ENCODE assay signal across 9 cellular contexts in genomic region chr10:103450201-103450695, GRCh38. TPM values are rescaled to one million over a fixed set of nuclear protein-coding genes. Genes with fewer than 3 reads are reported as not detected.
A peak's percentile ranks its signal among the peaks of the same experiment; 100 is the strongest.
DNase-seq lines count a peak whose midpoint lies in the region; ATAC-seq, FAIRE-seq and TF ChIP-seq lines count a peak whose summit lies in the region.
"Had no signal": no experiment of that assay in that cellular context is flagged by ENCODE, and none has a peak within 500 bp of the region (broad histone marks: within the 10 kb centered on the region; RNA-seq: fewer than 3 reads in every experiment).

No MANE protein-coding gene starts in this region.

- H3K36me3 Mint-ChIP-seq in stimulated activated naive CD8-positive, alpha-beta T cell treated with anti-CD3 and anti-CD28 coated beads, Interleukin-15, Interleukin-2, amounts not matched to agents 100 ng/mL and 50 ng/mL, for 24 hours (ENCODE audit: low read depth), result peaks cover 37% of the 10 kb centered on the region
- H3K36me3 Mint-ChIP-seq in astrocyte (ENCODE audit: low read depth, unreplicated experiment), result peaks cover 31% of the 10 kb centered on the region
- peaks cover 23% of the 10 kb centered on the region for H3K36me3 Mint-ChIP-seq in nephron (ENCODE audit: low read depth)

- no peaks in the 10 kb centered on the region for H3K79me2 ChIP-seq in astrocyte (ENCODE audit: insufficient read depth, low read length)

- no peak for ATAC-seq in stimulated activated naive CD8-positive, alpha-beta T cell treated with anti-CD3 and anti-CD28 coated beads, Interleukin-15, Interleukin-2, amounts not matched to agents 100 U/mL and 50 U/mL, for 24 hours
- ATAC-seq in aorta (ENCODE audit: low FRiP score) (no peak), GM19455 (IDR thresholded peaks at IDR 0.05; ENCODE audit: unreplicated experiment) (no peak)

- no peaks in the 10 kb centered on the region for H3K9me3 Mint-ChIP-seq in stimulated activated naive CD8-positive, alpha-beta T cell treated with anti-CD3 and anti-CD28 coated beads, Interleukin-15, Interleukin-2, amounts not matched to agents 100 ng/mL and 50 ng/mL, for 24 hours
- H3K9me3 Mint-ChIP-seq in astrocyte (ENCODE audit: unreplicated experiment), result peaks cover 2% of the 10 kb centered on the region
- no peaks in the 10 kb centered on the region for H3K9me3 Mint-ChIP-seq in nephron

- TF ChIP-seq CTCF in astrocyte (IDR thresholded peaks at IDR 0.05; ENCODE audit: insufficient read depth, low read depth, low read length) (no peak), nephron (IDR thresholded peaks at IDR 0.05; ENCODE audit: unreplicated experiment in 3 of 3) (no peak)

- H3K36me3 ChIP-seq in astrocyte (ENCODE audit: insufficient read depth, low read length), result no peaks in the 10 kb centered on the region
- peaks cover 0 to 3% of the 10 kb centered on the region in 2 donors for H3K36me3 ChIP-seq in aorta (ENCODE audit: control insufficient read depth in 1 of 2, insufficient read depth in 2 of 2, low read length in 1 of 2)

- no peak overlapping the region for H2AFZ ChIP-seq in astrocyte (ENCODE audit: low read depth, low read length)

- peaks cover 31% of the 10 kb centered on the region for H3K4me1 ChIP-seq in astrocyte (ENCODE audit: insufficient read depth, low read length)
- H3K4me1 ChIP-seq in aorta (ENCODE audit: control insufficient read depth in 1 of 2, insufficient read depth in 2 of 2, low read length in 2 of 2), result peaks cover 2 to 5% of the 10 kb centered on the region in 2 donors

- H3K27me3 ChIP-seq in astrocyte (ENCODE audit: insufficient read depth, low read length) (no peaks in the 10 kb centered on the region), aorta (ENCODE audit: control insufficient read depth in 1 of 2, insufficient read depth in 2 of 2, low read length in 1 of 2) (no peaks in the 10 kb centered on the region)

- H3K9me3 ChIP-seq in astrocyte (ENCODE audit: insufficient read depth, low read depth, low read length) (no peaks in the 10 kb centered on the region), aorta (ENCODE audit: control insufficient read depth, low read length) (no peaks in the 10 kb centered on the region)

- no peaks in the 10 kb centered on the region for H3K27me3 Mint-ChIP-seq in stimulated activated naive CD8-positive, alpha-beta T cell treated with anti-CD3 and anti-CD28 coated beads, Interleukin-15, Interleukin-2, amounts not matched to agents 100 ng/mL and 50 ng/mL, for 24 hours
- H3K27me3 Mint-ChIP-seq in astrocyte (ENCODE audit: low read depth, unreplicated experiment) (peaks cover 3% of the 10 kb centered on the region), nephron (ENCODE audit: low read depth) (peaks cover 8% of the 10 kb centered on the region)

- H3K27ac ChIP-seq in astrocyte (ENCODE audit: low read depth, low read length), result no peak overlapping the region
- H3K27ac ChIP-seq in aorta (ENCODE audit: low read depth in 1 of 2, low read length in 2 of 2), result peak overlapping the region in 1 of 2 donors; percentile 70

- no peak overlapping the region for H3K9ac ChIP-seq in astrocyte (ENCODE audit: low read length)

- peak overlapping the region; percentile 81 for H3K4me3 Mint-ChIP-seq in stimulated activated naive CD8-positive, alpha-beta T cell treated with anti-CD3 and anti-CD28 coated beads, Interleukin-15, Interleukin-2, amounts not matched to agents 100 ng/mL and 50 ng/mL, for 24 hours
- H3K4me3 Mint-ChIP-seq in astrocyte (ENCODE audit: unreplicated experiment) (no peak overlapping the region), nephron (peak overlapping the region; percentile 6 to 87 (median 85))

- H3K4me2 ChIP-seq in astrocyte (ENCODE audit: low read length), result no peak overlapping the region

- no peak overlapping the region for H3K4me3 ChIP-seq in astrocyte (ENCODE audit: insufficient read depth, low read depth, low read length)
- H3K4me3 ChIP-seq in aorta (ENCODE audit: low read length in 2 of 2), result peak overlapping the region; percentile 83 to 86

- peaks cover 44% of the 10 kb centered on the region for H4K20me1 ChIP-seq in astrocyte (ENCODE audit: insufficient read depth, low read length)

- intact Hi-C loops in aorta (cut with DNase I), result no loop called here

- 61 to 68% methylated on average over 12 of the region's 12 CpGs for WGBS in aorta, 2 donors

- H3K27ac Mint-ChIP-seq in stimulated activated naive CD8-positive, alpha-beta T cell treated with anti-CD3 and anti-CD28 coated beads, Interleukin-15, Interleukin-2, amounts not matched to agents 100 ng/mL and 50 ng/mL, for 24 hours, result no peak overlapping the region
- peak overlapping the region; percentile 34 for H3K27ac Mint-ChIP-seq in astrocyte (ENCODE audit: unreplicated experiment)
- no peak overlapping the region for H3K27ac Mint-ChIP-seq in nephron

- peaks cover 36% of the 10 kb centered on the region for H3K4me1 Mint-ChIP-seq in stimulated activated naive CD8-positive, alpha-beta T cell treated with anti-CD3 and anti-CD28 coated beads, Interleukin-15, Interleukin-2, amounts not matched to agents 100 ng/mL and 50 ng/mL, for 24 hours (ENCODE audit: low read depth)
- H3K4me1 Mint-ChIP-seq in astrocyte (ENCODE audit: low read depth, unreplicated experiment) (peaks cover 16% of the 10 kb centered on the region), nephron (peaks cover 6% of the 10 kb centered on the region)

- no peak for DNase-seq in stimulated activated naive CD8-positive, alpha-beta T cell treated with anti-CD3 and anti-CD28 coated beads, Interleukin-15, Interleukin-2, amounts not matched to agents 100 U/mL and 50 U/mL, for 24 hours
- DNase-seq in astrocyte (ENCODE audit: low read depth) (no peak), aorta (no peak), GM19240 (ENCODE audit: insufficient read length, low spot score) (no peak)
- no peak for DNase-seq in activated effector memory CD4-positive, alpha-beta T cell treated with Interleukin-2 at 50 U/mL for 16 hours

- no peak for FAIRE-seq in astrocyte (lab: Jason Lieb, UNC)

RNA-seq across cellular contexts. Expression of gene CALHM2, which starts 1.9 kb away (rescaled TPM):
- total RNA-seq in astrocyte (1.2 and 1.4 TPM in 2 replicates), aorta (10 to 100 TPM; 52.8 to 81.9 TPM)
- polyA plus RNA-seq in aorta, result 10 to 100 TPM; 31.7 to 90.4 TPM
- polyA plus RNA-seq: neural cell had no signal

RNA-seq across cellular contexts. Expression of gene CALHM1, which starts 8.5 kb away (rescaled TPM):
- total RNA-seq in astrocyte (not detected in 2 replicates), aorta (not detected)
- polyA plus RNA-seq in aorta, result not detected
- polyA plus RNA-seq: neural cell had no signal

RNA-seq across cellular contexts. Expression of gene CALHM3, which starts 28.8 kb away (rescaled TPM):
- not detected in 2 replicates for total RNA-seq in astrocyte
- not detected for total RNA-seq in aorta
- not detected for polyA plus RNA-seq in aorta
- polyA plus RNA-seq: neural cell had no signal

RNA-seq across cellular contexts. Expression of gene NEURL1, which starts 43.3 kb away (rescaled TPM):
- 1.4 and 1.5 TPM in 2 replicates for total RNA-seq in astrocyte
- total RNA-seq in aorta, result under 1 TPM; 0.16 to 0.18 TPM
- polyA plus RNA-seq in aorta, result 1 to 10 TPM in 1 of 2 donors, under 1 TPM in 1; 0.51 to 2.8 TPM

RNA-seq across cellular contexts. Expression of gene PDCD11, which starts 53.8 kb away (rescaled TPM):
- 62.3 and 72.8 TPM in 2 replicates for total RNA-seq in astrocyte
- 10 to 100 TPM; 22.7 to 24.2 TPM for total RNA-seq in aorta
- polyA plus RNA-seq in aorta, result 10 to 100 TPM in 1 of 2 donors, 1 to 10 TPM in 1; 6.0 to 11.1 TPM

Comparison
In these comparisons a context has a peak if more than half of its experiments do, and no peak if none do; other contexts are left out.
1. RNA of gene CALHM2, which starts 1.9 kb away (total RNA-seq): 52.8 to 81.9 TPM in aorta; 1.2 to 1.4 TPM in astrocyte; every median in the first group is over 10 times any median in the second.